18 cellular contexts compared by ENCODE assay signal in the genomic region with DNA sequence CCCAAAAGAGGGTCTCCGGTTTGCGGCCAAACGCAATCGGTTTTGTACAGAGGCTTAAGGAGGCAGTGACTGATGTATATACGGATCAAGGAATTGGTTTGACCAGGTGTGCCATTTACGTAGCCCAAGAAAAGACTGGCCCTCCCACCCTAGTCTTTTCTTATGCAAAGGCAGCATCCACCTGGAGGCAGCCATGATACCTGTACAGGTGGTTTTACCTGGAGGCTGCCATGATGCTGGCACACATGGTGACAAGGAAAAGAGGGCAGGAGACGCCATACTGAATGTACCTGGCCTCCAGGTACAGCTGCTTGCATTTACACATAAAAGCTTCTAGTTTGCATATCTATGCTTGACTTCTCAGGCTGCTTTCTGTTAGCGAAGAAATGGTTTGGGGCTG.
A peak's percentile ranks its signal among the peaks of the same experiment; 100 is the strongest.
DNase-seq lines count a peak whose midpoint lies in the region; FAIRE-seq and TF ChIP-seq lines count a peak whose summit lies in the region.
"Had no signal": no experiment of that assay in that cellular context is flagged by ENCODE, and none has a peak within 500 bp of the region (broad histone marks: within the 10 kb centered on the region; RNA-seq: fewer than 3 reads in every experiment).

No MANE protein-coding gene starts in this region.

- H2BK20ac ChIP-seq in H1 (ENCODE audit: low read length) = no peak overlapping the region

- no peaks in the 10 kb centered on the region for H3K9me3 ChIP-seq in H1 (ENCODE audit: insufficient read depth in 2 of 2, low read depth in 1 of 2, low read length in 1 of 2)
- H3K9me3 ChIP-seq: A549, Caco-2 had no signal

- no peak overlapping the region for H3K23ac ChIP-seq in H1 (ENCODE audit: insufficient read length)

- no peaks in the 10 kb centered on the region for H3K79me2 ChIP-seq in H1 (ENCODE audit: control insufficient read depth in 1 of 2, insufficient read depth in 2 of 2, low read length in 2 of 2)

- TF ChIP-seq EP300 in H1 (IDR thresholded peaks at IDR 0.05; ENCODE audit: borderline replicate concordance in 1 of 2, low read depth in 2 of 2, low read length in 2 of 2) = no peak

- no peak overlapping the region for H2AK5ac ChIP-seq in H1 (ENCODE audit: low read depth, low read length)

- no peak overlapping the region for H3K9ac ChIP-seq in H1 (replicated peaks in 1 of 4; ENCODE audit: extremely low read depth in 1 of 4, low read depth in 3 of 4, low read length in 3 of 4)

- H2BK5ac ChIP-seq in H1 (ENCODE audit: low read depth, low read length) = no peak overlapping the region

- WGBS in H1 (ENCODE audit: extremely low coverage in 1 of 2, insufficient coverage in 1 of 2, insufficient read length in 1 of 2, insufficient replicate concordance in 2 of 2, low coverage in 1 of 2, low lambda C conversion rate in 2 of 2, missing lambda C conversion rate in 1 of 2), 2 experiments = 84% methylated on average over 8 of the region's 8 CpGs; no CpG with 5 or more reads in 1 of the 2 experiments

- H3K36me3 ChIP-seq in H1 (ENCODE audit: control insufficient read depth in 2 of 4, insufficient read depth in 4 of 4, low read length in 3 of 4) = no peaks in the 10 kb centered on the region

- H3K27ac ChIP-seq in H1 (ENCODE audit: low read depth, low read length) = no peak overlapping the region
- H3K27ac ChIP-seq: 22Rv1, A549, C4-2B had no signal

- H3K27me3 ChIP-seq in H1 (replicated peaks in 1 of 4; ENCODE audit: control insufficient read depth in 3 of 4, extremely low read depth in 1 of 4, insufficient read depth in 3 of 4, low read length in 3 of 4) = no peaks in the 10 kb centered on the region

- peaks cover 0 to 7% (median 3%) of the 10 kb centered on the region in 4 experiments; a peak in 2 of 7 replicates for H3K4me1 ChIP-seq in H1 (replicated peaks in 1 of 4; ENCODE audit: control insufficient read depth in 3 of 4, insufficient read depth in 4 of 4, low read length in 3 of 4)
- H3K4me1 ChIP-seq: A549, Caco-2 had no signal

- H3K79me1 ChIP-seq in H1 (ENCODE audit: low read depth, low read length) = no peaks in the 10 kb centered on the region

- H2BK120ac ChIP-seq in H1 (replicated peaks; ENCODE audit: low read depth, low read length) = no peak overlapping the region

- no peak for FAIRE-seq in H1 (lab: Jason Lieb, UNC)
- no peak for FAIRE-seq in HTR-8/SVneo (lab: Jason Lieb, UNC)
- FAIRE-seq: A549, D721Med, GM19239, H54 had no signal

- no peak overlapping the region for H3K4me3 ChIP-seq in H1 (ENCODE audit: extremely low read depth in 1 of 4, insufficient read depth in 2 of 4, low read depth in 3 of 4, low read length in 4 of 4)
- H3K4me3 ChIP-seq: A549 had no signal

- H2BK12ac ChIP-seq in H1 (ENCODE audit: low read depth, low read length) = no peak overlapping the region; the same call in 1 of the 2 replicates

- POLR2A ChIA-PET in H1 (lab: Charles Lee; ENCODE audit: partially characterized antibody) = no interaction called here

- CTCF ChIA-PET in H1 (lab: Charles Lee; ENCODE audit: partially characterized antibody) = no interaction called here

- no peak overlapping the region for H2BK15ac ChIP-seq in H1 (ENCODE audit: low read length)

- intact Hi-C loops in head of caudate nucleus (cut with DNase I) = no loop called here

- TF ChIP-seq RAD21 in H1 (IDR thresholded peaks at IDR 0.05 in 1 of 2, conservative IDR thresholded peaks at IDR 0.05 in 1 of 2; ENCODE audit: low read depth in 2 of 2, low read length in 2 of 2) = no peak

- H3K23me2 ChIP-seq in H1 (ENCODE audit: low read depth, low read length) = no peaks in the 10 kb centered on the region

- TF ChIP-seq POLR2A in H1 (IDR thresholded peaks at IDR 0.05; ENCODE audit: control extremely low read depth in 1 of 2, low read depth in 2 of 2, low read length in 2 of 2) = no peak

- H3K14ac ChIP-seq in H1 (ENCODE audit: insufficient read length) = no peak overlapping the region

- H4K8ac ChIP-seq in H1 (ENCODE audit: extremely low read depth, insufficient read depth, low read length) = no peak overlapping the region

- no peaks in the 10 kb centered on the region for H4K20me1 ChIP-seq in H1 (replicated peaks in 1 of 2; ENCODE audit: control insufficient read depth in 1 of 2, insufficient read depth in 2 of 2, low read length in 2 of 2)

- H3K18ac ChIP-seq in H1 (ENCODE audit: extremely low read depth, low read length) = no peak overlapping the region

- H4K5ac ChIP-seq in H1 (ENCODE audit: insufficient read length, low read depth, low read length) = no peak overlapping the region

- H2AFZ ChIP-seq in H1 (ENCODE audit: low read length) = 0 out of 2 replicates have a peak overlapping the region, but pooled peaks have one; percentile 47

- H3K56ac ChIP-seq in H1 (replicated peaks; ENCODE audit: insufficient read length, low read depth, low read length) = no peak overlapping the region

- no peak overlapping the region for H4K91ac ChIP-seq in H1 (replicated peaks; ENCODE audit: insufficient read length, low read length)

- no peak for TF ChIP-seq CTCF in H1 (IDR thresholded peaks at IDR 0.05; ENCODE audit: control extremely low read depth in 1 of 3, insufficient read depth in 1 of 3, low read depth in 1 of 3, low read length in 3 of 3)

- H3K4ac ChIP-seq in H1 (replicated peaks; ENCODE audit: insufficient read length, low read depth, low read length) = no peak overlapping the region

- DNase-seq in NCI-H526 (lab: John Stamatoyannopoulos, UW) (peak; percentile 6 to 38), NCI-H526 treated with DMSO at 0.1 percent for 48 hours (lab: John Stamatoyannopoulos, UW) (no peak), H1 (ENCODE audit: low read depth in 1 of 2, low spot score in 2 of 2) (no peak), iPS-NIHi11 (ENCODE audit: low spot score) (peak; percentile 10), HTR-8/SVneo (ENCODE audit: insufficient read length, low spot score) (no peak), head of caudate nucleus (no peak), LoVo (ENCODE audit: low spot score) (no peak)
- DNase-seq: AML-193; Caco-2; CD4-positive, alpha-beta T cell; GDM1; KG1 had no signal

- H3K4me2 ChIP-seq in H1 (ENCODE audit: insufficient read depth in 1 of 2, low read depth in 2 of 2, low read length in 2 of 2) = no peak overlapping the region
- H3K4me2 ChIP-seq: A549 had no signal

TF ChIP-seq in H1, 55 proteins besides CTCF, POLR2A, EP300 and RAD21:
- TF ChIP-seq MAFK (IDR thresholded peaks at IDR 0.05; ENCODE audit: low read depth, low read length) = no peak
- TF ChIP-seq CHD2 (IDR thresholded peaks at IDR 0.05; ENCODE audit: low read length) = no peak
- TF ChIP-seq, protein P1, sequence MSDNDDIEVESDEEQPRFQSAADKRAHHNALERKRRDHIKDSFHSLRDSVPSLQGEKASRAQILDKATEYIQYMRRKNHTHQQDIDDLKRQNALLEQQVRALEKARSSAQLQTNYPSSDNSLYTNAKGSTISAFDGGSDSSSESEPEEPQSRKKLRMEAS (IDR thresholded peaks at IDR 0.05) = peak; percentile 59; the same call in 1 of the 2 replicates
- TF ChIP-seq POU5F1 (IDR thresholded peaks at IDR 0.05; ENCODE audit: low read depth, low read length) = no peak
- no peak for TF ChIP-seq EZH2 (IDR thresholded peaks at IDR 0.05; ENCODE audit: low read depth, low read length, severe bottlenecking)
- TF ChIP-seq TAF1 (IDR thresholded peaks at IDR 0.05; ENCODE audit: low read depth, low read length) = no peak
- peak; percentile 92 for TF ChIP-seq YY1 (IDR thresholded peaks at IDR 0.05; ENCODE audit: low read depth, low read length)
- no peak for TF ChIP-seq SRF (IDR thresholded peaks at IDR 0.05; ENCODE audit: low read depth, low read length)

Comparison
In these comparisons a context has a peak if more than half of its experiments do, and no peak if none do; other contexts are left out.
1. DNase-seq: peak in NCI-H526 (2 of 2) and iPS-NIHi11 (single experiment); none in NCI-H526 treated with DMSO at 0.1 percent for 48 hours (single experiment), H1 (0 of 2), HTR-8/SVneo (single experiment), head of caudate nucleus (0 of 42) and LoVo (single experiment).